1 cellular context compared by ENCODE assay signal in genomic region chr7:98836811-98837631, GRCh38.
TF ChIP-seq lines count a peak whose summit lies in the region.

No MANE protein-coding gene starts in this region.

TF ChIP-seq in IMR-90, 13 proteins besides CTCF, POLR2A, EP300 and RAD21:
- peak; percentile 44; the same call in 1 of the 2 replicates for TF ChIP-seq SMC3 (IDR thresholded peaks at IDR 0.05; ENCODE audit: low read depth, low read length)
- TF ChIP-seq FOS (IDR thresholded peaks at IDR 0.05; ENCODE audit: low read depth, low read length): no peak
